In genomic region chr2:60465736-60466135, GRCh38 we compare ENCODE assay signal across 28 cellular contexts.
DNase-seq lines count a peak whose midpoint lies in the region; ATAC-seq and TF ChIP-seq lines count a peak whose summit lies in the region.
"Had no signal": no experiment of that assay in that cellular context is flagged by ENCODE, and none has a peak within 500 bp of the region (broad histone marks: within the 10 kb centered on the region; RNA-seq: fewer than 3 reads in every experiment).

No MANE protein-coding gene starts in this region.

- H2AFZ ChIP-seq in OCI-LY3 (ENCODE audit: low read depth, low read length), result no peak overlapping the region

- peaks cover 47% of the 10 kb centered on the region for H4K20me1 ChIP-seq in OCI-LY3 (ENCODE audit: insufficient read depth, low read length)

- no peaks in the 10 kb centered on the region for H3K27me3 ChIP-seq in OCI-LY3 (ENCODE audit: low read depth, low read length)
- H3K27me3 ChIP-seq in body of pancreas, result no peaks in the 10 kb centered on the region
- H3K27me3 ChIP-seq in testis, result no peaks in the 10 kb centered on the region
- no peaks in the 10 kb centered on the region for H3K27me3 ChIP-seq in aorta (ENCODE audit: control insufficient read depth in 1 of 2, insufficient read depth in 2 of 2, low read length in 1 of 2)

- no peak overlapping the region for H3K4me2 ChIP-seq in OCI-LY3 (ENCODE audit: low read length)
- H3K4me2 ChIP-seq: SK-N-SH had no signal

- H3K79me2 ChIP-seq in OCI-LY3 (ENCODE audit: low read length), result peaks cover 95% of the 10 kb centered on the region

- H3K4me1 Mint-ChIP-seq in memory B cell, result peaks cover 34% of the 10 kb centered on the region
- peaks cover 54% of the 10 kb centered on the region for H3K4me1 Mint-ChIP-seq in stimulated activated memory B cell treated with anti-CD40 and anti-IgM and Interleukin-4, amounts not matched to agents 10 μg/mL and 1 μg/mL and 100 μg/mL, for 72 hours
- H3K4me1 Mint-ChIP-seq: CD4-positive, CD25-positive, alpha-beta regulatory T cell had no signal

- H3K36me3 Mint-ChIP-seq in memory B cell, result peaks cover 60% of the 10 kb centered on the region
- peaks cover 75% of the 10 kb centered on the region for H3K36me3 Mint-ChIP-seq in stimulated activated memory B cell treated with anti-CD40 and anti-IgM and Interleukin-4, amounts not matched to agents 10 μg/mL and 1 μg/mL and 100 μg/mL, for 72 hours
- H3K36me3 Mint-ChIP-seq: CD4-positive, CD25-positive, alpha-beta regulatory T cell; natural killer cell treated with Interleukin-12 subunit alpha and Interleukin-12 subunit beta and Interleukin-15 and Interleukin-18, amount 100 ng/mL, for 72 hours had no signal

- peak overlapping the region; percentile 94 for H3K27ac Mint-ChIP-seq in memory B cell
- H3K27ac Mint-ChIP-seq in stimulated activated memory B cell treated with anti-CD40 and anti-IgM and Interleukin-4, amounts not matched to agents 10 μg/mL and 1 μg/mL and 100 μg/mL, for 72 hours, result peak overlapping the region; percentile 89
- H3K27ac Mint-ChIP-seq: activated T-cell treated with anti-CD3 and anti-CD28 coated beads, Interleukin-2, amount 50 U/mL, for 72 hours; CD4-positive, CD25-positive, alpha-beta regulatory T cell; natural killer cell treated with Interleukin-12 subunit alpha and Interleukin-12 subunit beta and Interleukin-15 and Interleukin-18, amount 100 ng/mL, for 72 hours; T-helper 17 cell had no signal

- no peak for TF ChIP-seq POLR2A in body of pancreas (IDR thresholded peaks at IDR 0.05)
- TF ChIP-seq POLR2A in testis (IDR thresholded peaks at IDR 0.05), result no peak

- H3K4me3 ChIP-seq in OCI-LY3 (ENCODE audit: low read length), result no peak overlapping the region
- no peak overlapping the region for H3K4me3 ChIP-seq in body of pancreas
- no peak overlapping the region for H3K4me3 ChIP-seq in testis
- no peak overlapping the region for H3K4me3 ChIP-seq in aorta (ENCODE audit: low read length in 2 of 2)
- H3K4me3 ChIP-seq: HAP-1 had no signal

- TF ChIP-seq CTCF in OCI-LY3 (IDR thresholded peaks at IDR 0.05; ENCODE audit: low read depth, low read length), result no peak
- peak in 1 of 7 experiments; percentile 9 for TF ChIP-seq CTCF in body of pancreas (IDR thresholded peaks at IDR 0.05)
- TF ChIP-seq CTCF in testis (IDR thresholded peaks at IDR 0.05), result no peak

- H3K9me3 ChIP-seq in OCI-LY3 (ENCODE audit: insufficient read depth, low read length) (no peaks in the 10 kb centered on the region), body of pancreas (peaks cover 0 to 3% (median 0%) of the 10 kb centered on the region in 3 donors), testis (no peaks in the 10 kb centered on the region), aorta (ENCODE audit: control insufficient read depth, low read length) (no peaks in the 10 kb centered on the region)
- H3K9me3 ChIP-seq: HAP-1, SK-N-SH had no signal

- H3K9me3 Mint-ChIP-seq in memory B cell, result peaks cover 4% of the 10 kb centered on the region
- H3K9me3 Mint-ChIP-seq in stimulated activated memory B cell treated with anti-CD40 and anti-IgM and Interleukin-4, amounts not matched to agents 10 μg/mL and 1 μg/mL and 100 μg/mL, for 72 hours, result peaks cover 3% of the 10 kb centered on the region
- H3K9me3 Mint-ChIP-seq: activated T-cell treated with anti-CD3 and anti-CD28 coated beads, Interleukin-2, amount 50 U/mL, for 72 hours; natural killer cell treated with Interleukin-12 subunit alpha and Interleukin-12 subunit beta and Interleukin-15 and Interleukin-18, amount 100 ng/mL, for 72 hours had no signal

- H3K36me3 ChIP-seq in OCI-LY3 (replicated peaks; ENCODE audit: low read depth, low read length) (peaks cover 76% of the 10 kb centered on the region), body of pancreas (replicated peaks in 1 of 2; ENCODE audit: insufficient read depth in 1 of 2, low read depth in 2 of 2) (peaks cover 0 to 2% of the 10 kb centered on the region in 2 donors), testis (ENCODE audit: low read depth, missing control alignments) (no peaks in the 10 kb centered on the region), aorta (ENCODE audit: control insufficient read depth in 1 of 2, insufficient read depth in 2 of 2, low read length in 1 of 2) (no peaks in the 10 kb centered on the region)

- no peak overlapping the region for H3K9ac ChIP-seq in OCI-LY3 (ENCODE audit: low read length)
- H3K9ac ChIP-seq: SK-N-SH had no signal

- no peak overlapping the region for H3K4me3 Mint-ChIP-seq in memory B cell
- H3K4me3 Mint-ChIP-seq in stimulated activated memory B cell treated with anti-CD40 and anti-IgM and Interleukin-4, amounts not matched to agents 10 μg/mL and 1 μg/mL and 100 μg/mL, for 72 hours, result no peak overlapping the region
- H3K4me3 Mint-ChIP-seq: activated T-cell treated with anti-CD3 and anti-CD28 coated beads, Interleukin-2, amount 50 U/mL, for 72 hours; CD4-positive, CD25-positive, alpha-beta regulatory T cell; natural killer cell treated with Interleukin-12 subunit alpha and Interleukin-12 subunit beta and Interleukin-15 and Interleukin-18, amount 100 ng/mL, for 72 hours; T-helper 17 cell had no signal

- no peaks in the 10 kb centered on the region for H3K27me3 Mint-ChIP-seq in memory B cell
- no peaks in the 10 kb centered on the region for H3K27me3 Mint-ChIP-seq in stimulated activated memory B cell treated with anti-CD40 and anti-IgM and Interleukin-4, amounts not matched to agents 10 μg/mL and 1 μg/mL and 100 μg/mL, for 72 hours

- DNase-seq in body of pancreas, result peak in 3 of 4 donors; percentile 31 to 40 (median 36)
- no peak for DNase-seq in memory B cell (ENCODE audit: low spot score in 2 of 2)
- no peak for DNase-seq in amygdala (lab: John Stamatoyannopoulos, UW)
- no peak for DNase-seq in testis
- no peak for DNase-seq in aorta
- DNase-seq: activated CD4-positive, alpha-beta T cell treated with anti-CD3 and anti-CD28 coated beads for 48 hours; activated naive CD4-positive, alpha-beta T cell treated with Interleukin-2 at 50 U/mL for 16 hours; activated T-cell treated with anti-CD3 and anti-CD28 coated beads, Interleukin-2, amount 50 U/mL, for 72 hours; amniotic stem cell; caudate nucleus; CD4-positive, CD25-positive, alpha-beta regulatory T cell; dermis blood vessel endothelial cell; EL; head of caudate nucleus; left colon; NCI-H1092; NCI-H187; NCI-H2171 treated with DMSO at 0.1 percent for 48 hours; NCI-H526; RPMI8226; SK-N-SH; stimulated activated CD8-positive, alpha-beta memory T cell treated with anti-CD3 and anti-CD28 coated beads, Interleukin-4, amount 100 ng/mL, for 48 hours; T-helper 17 cell had no signal

- H3K4me1 ChIP-seq in OCI-LY3 (ENCODE audit: low read length) (peaks cover 37% of the 10 kb centered on the region), body of pancreas (peaks cover 12% of the 10 kb centered on the region), testis (peaks cover 6% of the 10 kb centered on the region), aorta (ENCODE audit: control insufficient read depth in 1 of 2, insufficient read depth in 2 of 2, low read length in 2 of 2) (no peaks in the 10 kb centered on the region)

- peak; percentile 81 for ATAC-seq in body of pancreas
- ATAC-seq in memory B cell (ENCODE audit: low read depth), result no peak
- no peak for ATAC-seq in stimulated activated memory B cell treated with anti-CD40 and anti-IgM and Interleukin-4, amounts not matched to agents 10 μg/mL and 1 μg/mL and 100 μg/mL, for 72 hours
- no peak for ATAC-seq in aorta (ENCODE audit: low FRiP score)
- ATAC-seq: activated T-cell treated with anti-CD3 and anti-CD28 coated beads, Interleukin-2, amount 50 U/mL, for 72 hours; left colon; natural killer cell treated with Interleukin-12 subunit alpha and Interleukin-12 subunit beta and Interleukin-15 and Interleukin-18, amount 100 ng/mL, for 72 hours; T-helper 17 cell had no signal

- WGBS in body of pancreas, 2 donors, result 60 to 64% methylated on average over 4 of the region's 4 CpGs
- 73 to 78% methylated on average over 4 of the region's 4 CpGs for WGBS in testis, 2 donors
- 84 to 88% methylated on average over 4 of the region's 4 CpGs for WGBS in aorta, 2 donors

- H3K27ac ChIP-seq in OCI-LY3 (ENCODE audit: low read length) (0 out of 2 replicates have a peak overlapping the region, but pooled peaks have one; percentile 15), body of pancreas (peak overlapping the region in 3 of 4 donors; percentile 34 to 59 (median 45)), testis (no peak overlapping the region), aorta (ENCODE audit: low read depth in 1 of 2, low read length in 2 of 2) (no peak overlapping the region)
- H3K27ac ChIP-seq: HL-60 had no signal

- intact Hi-C loops in body of pancreas (cut with DNase I) (no loop called here), testis (cut with DNase I; ENCODE audit: low total_unique reads) (no loop called here), aorta (cut with DNase I) (no loop called here)

Comparison
In these comparisons a context has a peak if more than half of its experiments do, and no peak if none do; other contexts are left out.
1. H3K27ac ChIP-seq: peak in OCI-LY3 (single experiment) and body of pancreas (3 of 4); none in testis (0 of 2) and aorta (0 of 2).
2. DNase-seq: peak in body of pancreas (3 of 4); none in memory B cell (0 of 2), amygdala (0 of 56), testis (single experiment) and aorta (0 of 2).